Comparison of ENCODE assay signal across 1 cellular context in genomic region chr3:49461443-49462171, GRCh38.
TF ChIP-seq lines count a peak whose summit lies in the region.

No MANE protein-coding gene starts in this region.

TF ChIP-seq in IMR-90, 13 proteins besides CTCF, POLR2A, EP300 and RAD21:
- TF ChIP-seq RFX5 (IDR thresholded peaks at IDR 0.05; ENCODE audit: low read depth, low read length) (no peak), BHLHE40 (IDR thresholded peaks at IDR 0.05; ENCODE audit: low read depth, low read length) (no peak), NFE2L2 (IDR thresholded peaks at IDR 0.05; ENCODE audit: low read depth, low read length) (no peak), MAZ (IDR thresholded peaks at IDR 0.05; ENCODE audit: borderline replicate concordance, low read depth, low read length) (no peak), ELK1 (IDR thresholded peaks at IDR 0.05; ENCODE audit: borderline replicate concordance, low read depth, low read length) (no peak), USF2 (IDR thresholded peaks at IDR 0.05; ENCODE audit: low read depth, low read length) (no peak)
